In genomic region chr11:14577290-14577689, GRCh38 we compare ENCODE assay signal across 25 cellular contexts. TPM values are rescaled to one million over a fixed set of nuclear protein-coding genes. Genes with fewer than 3 reads are reported as not detected.
DNase-seq lines count a peak whose midpoint lies in the region; ATAC-seq, FAIRE-seq and TF ChIP-seq lines count a peak whose summit lies in the region.
"Had no signal": no experiment of that assay in that cellular context is flagged by ENCODE, and none has a peak within 500 bp of the region (broad histone marks: within the 10 kb centered on the region; RNA-seq: fewer than 3 reads in every experiment).

No MANE protein-coding gene starts in this region.

- H3K27me3 ChIP-seq in MM.1S (replicated peaks; ENCODE audit: insufficient read depth, low read length) (no peaks in the 10 kb centered on the region), neutrophil (no peaks in the 10 kb centered on the region)
- H3K27me3 ChIP-seq: breast epithelium, colonic mucosa, pancreas, right atrium auricular region had no signal

- no peak overlapping the region for H3K4me2 ChIP-seq in MM.1S (ENCODE audit: low read depth, low read length)
- H3K4me2 ChIP-seq: PC-9 had no signal

- H4K20me1 ChIP-seq in MM.1S (ENCODE audit: insufficient read depth, low read length), result no peaks in the 10 kb centered on the region

- H3K4me1 Mint-ChIP-seq in activated naive CD4-positive, alpha-beta T cell treated with anti-CD3 and anti-CD28 coated beads for 36 hours (ENCODE audit: low read depth), result peaks cover 38% of the 10 kb centered on the region
- H3K4me1 Mint-ChIP-seq: nephron had no signal

- H3K4me1 ChIP-seq in MM.1S (ENCODE audit: low read length) (peaks cover 23% of the 10 kb centered on the region), neutrophil (ENCODE audit: control insufficient read depth in 1 of 2, insufficient read depth in 1 of 2, low read depth in 1 of 2, low read length in 1 of 2) (peaks cover 41 to 70% of the 10 kb centered on the region in 2 experiments)
- H3K4me1 ChIP-seq: breast epithelium, colonic mucosa had no signal

- ATAC-seq in activated naive CD4-positive, alpha-beta T cell treated with anti-CD3 and anti-CD28 coated beads, Interleukin-2, amount 50 U/mL, for 72 hours, result peak; percentile 42 to 54
- ATAC-seq: pancreas had no signal

- TF ChIP-seq CTCF in MM.1S (IDR thresholded peaks at IDR 0.05; ENCODE audit: low read length), result no peak
- TF ChIP-seq CTCF in neutrophil (IDR thresholded peaks at IDR 0.05), result no peak

- no peak overlapping the region for H3K9ac ChIP-seq in MM.1S (ENCODE audit: low read length)

- CTCF ChIA-PET in activated naive CD4-positive, alpha-beta T cell treated with anti-CD3 and anti-CD28 coated beads for 36 hours (lab: Charles Lee), result no interaction called here

- peaks cover 32% of the 10 kb centered on the region for H3K36me3 Mint-ChIP-seq in activated naive CD4-positive, alpha-beta T cell treated with anti-CD3 and anti-CD28 coated beads for 36 hours (ENCODE audit: low read depth)
- peaks cover 33 to 63% of the 10 kb centered on the region in 2 donors for H3K36me3 Mint-ChIP-seq in activated naive CD4-positive, alpha-beta T cell treated with anti-CD3 and anti-CD28 coated beads, Interleukin-2, amount 50 U/mL, for 72 hours

- peaks cover 12% of the 10 kb centered on the region for H3F3A ChIP-seq in MM.1S (ENCODE audit: insufficient read depth, low read length)

- H3K4me3 ChIP-seq in MM.1S (ENCODE audit: low read length) (no peak overlapping the region), neutrophil (ENCODE audit: low read depth in 1 of 2, low read length in 1 of 2) (no peak overlapping the region)
- H3K4me3 ChIP-seq: breast epithelium, colonic mucosa, GM12878, pancreas, PC-9, right atrium auricular region had no signal

- H3K36me3 ChIP-seq in MM.1S (replicated peaks; ENCODE audit: insufficient read depth, low read length) (no peaks in the 10 kb centered on the region), neutrophil (no peaks in the 10 kb centered on the region)
- H3K36me3 ChIP-seq: breast epithelium, colonic mucosa, pancreas, right atrium auricular region had no signal

- peaks cover 32% of the 10 kb centered on the region for H3K9me3 Mint-ChIP-seq in activated naive CD4-positive, alpha-beta T cell treated with anti-CD3 and anti-CD28 coated beads for 36 hours
- H3K9me3 Mint-ChIP-seq in activated naive CD4-positive, alpha-beta T cell treated with anti-CD3 and anti-CD28 coated beads, Interleukin-2, amount 50 U/mL, for 72 hours, result peaks cover 32 to 34% of the 10 kb centered on the region in 2 donors

- no peak for TF ChIP-seq POLR2A in H54 (IDR thresholded peaks at IDR 0.05; ENCODE audit: low read depth, low read length)

- H2AFZ ChIP-seq in MM.1S (ENCODE audit: low read length), result no peak overlapping the region
- H2AFZ ChIP-seq: PC-9 had no signal

- no peak for FAIRE-seq in H54 (lab: Jason Lieb, UNC)
- no peak for FAIRE-seq in GM19239 (lab: Jason Lieb, UNC)
- FAIRE-seq: GM12878, pancreas had no signal

- H3K27ac ChIP-seq in MM.1S (ENCODE audit: low read length) (peak overlapping the region; percentile 93; the same call in 1 of the 2 replicates), neutrophil (peak overlapping the region; percentile 94)
- H3K27ac ChIP-seq: breast epithelium, colonic mucosa, pancreas, PC-9 had no signal

- DNase-seq in activated naive CD4-positive, alpha-beta T cell treated with anti-CD3 and anti-CD28 coated beads for 36 hours, result peak; percentile 23
- DNase-seq in activated naive CD4-positive, alpha-beta T cell (lab: John Stamatoyannopoulos, UW), result no peak
- DNase-seq in MM.1S (no peak), iPS-NIHi7 (ENCODE audit: extremely low spot score) (no peak), H54 (ENCODE audit: insufficient read length, low spot score) (no peak), GM19239 (ENCODE audit: insufficient read length, low spot score) (no peak)
- no peak for DNase-seq in activated naive CD4-positive, alpha-beta T cell treated with anti-CD3 and anti-CD28 coated beads, Interleukin-2, amount 50 U/mL, for 72 hours (ENCODE audit: low spot score in 2 of 2)
- DNase-seq: ACHN; activated CD4-positive, alpha-beta T cell treated with anti-CD3 and anti-CD28 coated beads for 48 hours; amniotic stem cell; colonic mucosa; DMS53; KBM-7; left cardiac atrium; NCI-H146; NCI-H510A; pancreas; PC-9; SHP77; SW 1271 had no signal

- no peak overlapping the region for H3K4me3 Mint-ChIP-seq in activated naive CD4-positive, alpha-beta T cell treated with anti-CD3 and anti-CD28 coated beads for 36 hours
- H3K4me3 Mint-ChIP-seq: nephron had no signal

- intact Hi-C loops in activated naive CD4-positive, alpha-beta T cell treated with anti-CD3 and anti-CD28 coated beads for 36 hours (cut with micrococcal nuclease), result no loop called here

- H3K79me2 ChIP-seq in MM.1S (ENCODE audit: low read length), result no peaks in the 10 kb centered on the region

- H3K27me3 Mint-ChIP-seq in activated naive CD4-positive, alpha-beta T cell treated with anti-CD3 and anti-CD28 coated beads for 36 hours (ENCODE audit: low read depth), result no peaks in the 10 kb centered on the region

- peak overlapping the region; percentile 14 for H3K27ac Mint-ChIP-seq in activated naive CD4-positive, alpha-beta T cell treated with anti-CD3 and anti-CD28 coated beads for 36 hours
- no peak overlapping the region for H3K27ac Mint-ChIP-seq in activated naive CD4-positive, alpha-beta T cell treated with anti-CD3 and anti-CD28 coated beads, Interleukin-2, amount 50 U/mL, for 72 hours
- H3K27ac Mint-ChIP-seq: nephron had no signal

- H3K9me2 ChIP-seq in MM.1S (replicated peaks; ENCODE audit: insufficient read depth, low read length), result no peaks in the 10 kb centered on the region

- H3K9me3 ChIP-seq in MM.1S (replicated peaks; ENCODE audit: insufficient read depth, low read length) (no peaks in the 10 kb centered on the region), neutrophil (no peaks in the 10 kb centered on the region)
- H3K9me3 ChIP-seq: colonic mucosa, pancreas, right atrium auricular region had no signal

RNA-seq across cellular contexts. Expression of gene PSMA1, which starts 57.1 kb away (rescaled TPM):
- 100 to 1,000 TPM; 367 to 375 TPM for total RNA-seq in activated naive CD4-positive, alpha-beta T cell treated with anti-CD3 and anti-CD28 coated beads for 36 hours
- 100 to 1,000 TPM; 234 to 281 TPM for total RNA-seq in activated naive CD4-positive, alpha-beta T cell treated with anti-CD3 and anti-CD28 coated beads, Interleukin-2, amount 50 U/mL, for 72 hours
